1 cellular context compared by ENCODE assay signal in genomic region chr2:175373001-175373727, GRCh38.
TF ChIP-seq lines count a peak whose summit lies in the region.

No MANE protein-coding gene starts in this region.

TF ChIP-seq in HepG2, 621 proteins besides CTCF, POLR2A, EP300 and RAD21 (continued from another document and continues in another):
- TF ChIP-seq, protein P1, sequence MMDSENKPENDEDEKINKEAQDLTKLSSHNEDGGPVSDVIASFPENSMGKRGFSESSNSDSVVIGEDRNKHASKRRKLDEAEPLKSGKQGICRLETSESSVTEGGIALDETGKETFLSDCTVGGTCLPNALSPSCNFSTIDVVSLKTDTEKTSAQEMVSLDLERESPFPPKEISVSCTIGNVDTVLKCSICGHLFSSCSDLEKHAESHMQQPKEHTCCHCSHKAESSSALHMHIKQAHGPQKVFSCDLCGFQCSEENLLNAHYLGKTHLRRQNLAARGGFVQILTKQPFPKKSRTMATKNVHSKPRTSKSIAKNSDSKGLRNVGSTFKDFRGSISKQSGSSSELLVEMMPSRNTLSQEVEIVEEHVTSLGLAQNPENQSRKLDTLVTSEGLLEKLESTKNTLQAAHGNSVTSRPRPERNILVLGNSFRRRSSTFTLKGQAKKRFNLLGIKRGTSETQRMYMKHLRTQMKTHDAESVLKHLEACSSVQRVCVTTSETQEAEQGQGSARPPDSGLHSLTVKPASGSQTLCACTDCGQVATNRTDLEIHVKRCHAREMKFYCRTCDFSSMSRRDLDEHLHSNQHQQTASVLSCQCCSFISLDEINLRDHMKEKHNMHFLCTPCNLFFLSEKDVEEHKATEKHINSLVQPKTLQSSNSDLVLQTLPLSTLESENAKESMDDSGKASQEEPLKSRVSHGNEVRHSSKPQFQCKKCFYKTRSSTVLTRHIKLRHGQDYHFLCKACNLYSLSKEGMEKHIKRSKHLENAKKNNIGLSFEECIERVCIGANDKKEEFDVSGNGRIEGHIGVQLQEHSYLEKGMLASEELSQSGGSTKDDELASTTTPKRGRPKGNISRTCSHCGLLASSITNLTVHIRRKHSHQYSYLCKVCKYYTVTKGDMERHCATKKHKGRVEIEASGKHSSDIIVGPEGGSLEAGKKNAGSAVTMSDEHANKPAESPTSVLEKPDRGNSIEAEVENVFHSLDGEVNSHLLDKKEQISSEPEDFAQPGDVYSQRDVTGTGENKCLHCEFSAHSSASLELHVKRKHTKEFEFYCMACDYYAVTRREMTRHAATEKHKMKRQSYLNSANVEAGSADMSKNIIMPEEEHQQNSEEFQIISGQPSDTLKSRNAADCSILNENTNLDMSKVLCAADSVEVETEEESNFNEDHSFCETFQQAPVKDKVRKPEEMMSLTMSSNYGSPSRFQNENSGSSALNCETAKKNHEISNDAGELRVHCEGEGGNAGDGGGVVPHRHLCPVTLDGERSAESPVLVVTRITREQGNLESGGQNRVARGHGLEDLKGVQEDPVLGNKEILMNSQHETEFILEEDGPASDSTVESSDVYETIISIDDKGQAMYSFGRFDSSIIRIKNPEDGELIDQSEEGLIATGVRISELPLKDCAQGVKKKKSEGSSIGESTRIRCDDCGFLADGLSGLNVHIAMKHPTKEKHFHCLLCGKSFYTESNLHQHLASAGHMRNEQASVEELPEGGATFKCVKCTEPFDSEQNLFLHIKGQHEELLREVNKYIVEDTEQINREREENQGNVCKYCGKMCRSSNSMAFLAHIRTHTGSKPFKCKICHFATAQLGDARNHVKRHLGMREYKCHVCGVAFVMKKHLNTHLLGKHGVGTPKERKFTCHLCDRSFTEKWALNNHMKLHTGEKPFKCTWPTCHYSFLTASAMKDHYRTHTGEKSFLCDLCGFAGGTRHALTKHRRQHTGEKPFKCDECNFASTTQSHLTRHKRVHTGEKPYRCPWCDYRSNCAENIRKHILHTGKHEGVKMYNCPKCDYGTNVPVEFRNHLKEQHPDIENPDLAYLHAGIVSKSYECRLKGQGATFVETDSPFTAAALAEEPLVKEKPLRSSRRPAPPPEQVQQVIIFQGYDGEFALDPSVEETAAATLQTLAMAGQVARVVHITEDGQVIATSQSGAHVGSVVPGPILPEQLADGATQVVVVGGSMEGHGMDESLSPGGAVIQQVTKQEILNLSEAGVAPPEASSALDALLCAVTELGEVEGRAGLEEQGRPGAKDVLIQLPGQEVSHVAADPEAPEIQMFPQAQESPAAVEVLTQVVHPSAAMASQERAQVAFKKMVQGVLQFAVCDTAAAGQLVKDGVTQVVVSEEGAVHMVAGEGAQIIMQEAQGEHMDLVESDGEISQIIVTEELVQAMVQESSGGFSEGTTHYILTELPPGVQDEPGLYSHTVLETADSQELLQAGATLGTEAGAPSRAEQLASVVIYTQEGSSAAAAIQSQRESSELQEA (CRISPR knock-in tag; IDR thresholded peaks at IDR 0.05; ENCODE audit: not compliant biosample characterization), result no peak
- TF ChIP-seq LCORL (IDR thresholded peaks at IDR 0.05) (0 out of 2 replicates have a peak, but pooled peaks have one; percentile 5), LCORL (CRISPR knock-in tag; IDR thresholded peaks at IDR 0.05) (0 out of 2 replicates have a peak, but pooled peaks have one; percentile 25), SP4 (CRISPR knock-in tag; IDR thresholded peaks at IDR 0.05) (no peak), TOE1 (CRISPR knock-in tag; IDR thresholded peaks at IDR 0.05) (no peak), ONECUT2 (CRISPR knock-in tag; IDR thresholded peaks at IDR 0.05) (peak; percentile 65; the same call in 1 of the 2 replicates), RBAK (CRISPR knock-in tag; IDR thresholded peaks at IDR 0.05) (no peak), HNF4A (CRISPR knock-in tag; IDR thresholded peaks at IDR 0.05) (peak; percentile 36; the same call in 1 of the 2 replicates), CREM (IDR thresholded peaks at IDR 0.05) (0 out of 2 replicates have a peak, but pooled peaks have one; percentile 13), CREM (CRISPR knock-in tag; IDR thresholded peaks at IDR 0.05) (no peak), ELF3 (CRISPR knock-in tag; IDR thresholded peaks at IDR 0.05) (peak; percentile 51; the same call in 1 of the 2 replicates), ZFP37 (CRISPR knock-in tag; IDR thresholded peaks at IDR 0.05; ENCODE audit: borderline replicate concordance) (no peak), ZSCAN21 (CRISPR knock-in tag; IDR thresholded peaks at IDR 0.05; ENCODE audit: borderline replicate concordance) (no peak), ZNF44 (CRISPR knock-in tag; IDR thresholded peaks at IDR 0.05) (no peak), HDAC2 (CRISPR knock-in tag; IDR thresholded peaks at IDR 0.05) (no peak), ZNF605 (CRISPR knock-in tag; IDR thresholded peaks at IDR 0.05) (no peak), TFE3 (CRISPR knock-in tag; IDR thresholded peaks at IDR 0.05) (no peak), NAIF1 (CRISPR knock-in tag; IDR thresholded peaks at IDR 0.05; ENCODE audit: borderline replicate concordance) (0 out of 2 replicates have a peak, but pooled peaks have one; percentile 29), AHR (CRISPR knock-in tag; IDR thresholded peaks at IDR 0.05) (no peak), ZNF879 (CRISPR knock-in tag; IDR thresholded peaks at IDR 0.05) (no peak), FOXP1 (IDR thresholded peaks at IDR 0.05) (no peak), FOXP1 (CRISPR knock-in tag; IDR thresholded peaks at IDR 0.05) (peak; percentile 59), CEBPB (IDR thresholded peaks at IDR 0.05; ENCODE audit: borderline replicate concordance, low read depth, low read length) (peak; percentile 23; the same call in 1 of the 2 replicates), SOX6 (IDR thresholded peaks at IDR 0.05) (no peak), SOX6 (CRISPR knock-in tag; IDR thresholded peaks at IDR 0.05) (peak; percentile 92), ATAD3A (CRISPR knock-in tag; IDR thresholded peaks at IDR 0.05) (no peak), TEAD3 (CRISPR knock-in tag; optimal IDR thresholded peaks at IDR 0.05; ENCODE audit: borderline replicate concordance) (peak; percentile 61), ZGPAT (CRISPR knock-in tag; IDR thresholded peaks at IDR 0.05) (0 out of 2 replicates have a peak, but pooled peaks have one; percentile 33), ARID5B (CRISPR knock-in tag; IDR thresholded peaks at IDR 0.05) (peak; percentile 77), ZMYM4 (CRISPR knock-in tag; IDR thresholded peaks at IDR 0.05) (peak; percentile 60)
- TF ChIP-seq, protein P2, sequence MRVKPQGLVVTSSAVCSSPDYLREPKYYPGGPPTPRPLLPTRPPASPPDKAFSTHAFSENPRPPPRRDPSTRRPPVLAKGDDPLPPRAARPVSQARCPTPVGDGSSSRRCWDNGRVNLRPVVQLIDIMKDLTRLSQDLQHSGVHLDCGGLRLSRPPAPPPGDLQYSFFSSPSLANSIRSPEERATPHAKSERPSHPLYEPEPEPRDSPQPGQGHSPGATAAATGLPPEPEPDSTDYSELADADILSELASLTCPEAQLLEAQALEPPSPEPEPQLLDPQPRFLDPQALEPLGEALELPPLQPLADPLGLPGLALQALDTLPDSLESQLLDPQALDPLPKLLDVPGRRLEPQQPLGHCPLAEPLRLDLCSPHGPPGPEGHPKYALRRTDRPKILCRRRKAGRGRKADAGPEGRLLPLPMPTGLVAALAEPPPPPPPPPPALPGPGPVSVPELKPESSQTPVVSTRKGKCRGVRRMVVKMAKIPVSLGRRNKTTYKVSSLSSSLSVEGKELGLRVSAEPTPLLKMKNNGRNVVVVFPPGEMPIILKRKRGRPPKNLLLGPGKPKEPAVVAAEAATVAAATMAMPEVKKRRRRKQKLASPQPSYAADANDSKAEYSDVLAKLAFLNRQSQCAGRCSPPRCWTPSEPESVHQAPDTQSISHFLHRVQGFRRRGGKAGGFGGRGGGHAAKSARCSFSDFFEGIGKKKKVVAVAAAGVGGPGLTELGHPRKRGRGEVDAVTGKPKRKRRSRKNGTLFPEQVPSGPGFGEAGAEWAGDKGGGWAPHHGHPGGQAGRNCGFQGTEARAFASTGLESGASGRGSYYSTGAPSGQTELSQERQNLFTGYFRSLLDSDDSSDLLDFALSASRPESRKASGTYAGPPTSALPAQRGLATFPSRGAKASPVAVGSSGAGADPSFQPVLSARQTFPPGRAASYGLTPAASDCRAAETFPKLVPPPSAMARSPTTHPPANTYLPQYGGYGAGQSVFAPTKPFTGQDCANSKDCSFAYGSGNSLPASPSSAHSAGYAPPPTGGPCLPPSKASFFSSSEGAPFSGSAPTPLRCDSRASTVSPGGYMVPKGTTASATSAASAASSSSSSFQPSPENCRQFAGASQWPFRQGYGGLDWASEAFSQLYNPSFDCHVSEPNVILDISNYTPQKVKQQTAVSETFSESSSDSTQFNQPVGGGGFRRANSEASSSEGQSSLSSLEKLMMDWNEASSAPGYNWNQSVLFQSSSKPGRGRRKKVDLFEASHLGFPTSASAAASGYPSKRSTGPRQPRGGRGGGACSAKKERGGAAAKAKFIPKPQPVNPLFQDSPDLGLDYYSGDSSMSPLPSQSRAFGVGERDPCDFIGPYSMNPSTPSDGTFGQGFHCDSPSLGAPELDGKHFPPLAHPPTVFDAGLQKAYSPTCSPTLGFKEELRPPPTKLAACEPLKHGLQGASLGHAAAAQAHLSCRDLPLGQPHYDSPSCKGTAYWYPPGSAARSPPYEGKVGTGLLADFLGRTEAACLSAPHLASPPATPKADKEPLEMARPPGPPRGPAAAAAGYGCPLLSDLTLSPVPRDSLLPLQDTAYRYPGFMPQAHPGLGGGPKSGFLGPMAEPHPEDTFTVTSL (CRISPR knock-in tag; IDR thresholded peaks at IDR 0.05; ENCODE audit: borderline replicate concordance), result peak; percentile 71; the same call in 1 of the 2 replicates
- TF ChIP-seq, protein P3, sequence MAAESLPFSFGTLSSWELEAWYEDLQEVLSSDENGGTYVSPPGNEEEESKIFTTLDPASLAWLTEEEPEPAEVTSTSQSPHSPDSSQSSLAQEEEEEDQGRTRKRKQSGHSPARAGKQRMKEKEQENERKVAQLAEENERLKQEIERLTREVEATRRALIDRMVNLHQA (CRISPR knock-in tag; IDR thresholded peaks at IDR 0.05), result no peak
- TF ChIP-seq, protein P4, sequence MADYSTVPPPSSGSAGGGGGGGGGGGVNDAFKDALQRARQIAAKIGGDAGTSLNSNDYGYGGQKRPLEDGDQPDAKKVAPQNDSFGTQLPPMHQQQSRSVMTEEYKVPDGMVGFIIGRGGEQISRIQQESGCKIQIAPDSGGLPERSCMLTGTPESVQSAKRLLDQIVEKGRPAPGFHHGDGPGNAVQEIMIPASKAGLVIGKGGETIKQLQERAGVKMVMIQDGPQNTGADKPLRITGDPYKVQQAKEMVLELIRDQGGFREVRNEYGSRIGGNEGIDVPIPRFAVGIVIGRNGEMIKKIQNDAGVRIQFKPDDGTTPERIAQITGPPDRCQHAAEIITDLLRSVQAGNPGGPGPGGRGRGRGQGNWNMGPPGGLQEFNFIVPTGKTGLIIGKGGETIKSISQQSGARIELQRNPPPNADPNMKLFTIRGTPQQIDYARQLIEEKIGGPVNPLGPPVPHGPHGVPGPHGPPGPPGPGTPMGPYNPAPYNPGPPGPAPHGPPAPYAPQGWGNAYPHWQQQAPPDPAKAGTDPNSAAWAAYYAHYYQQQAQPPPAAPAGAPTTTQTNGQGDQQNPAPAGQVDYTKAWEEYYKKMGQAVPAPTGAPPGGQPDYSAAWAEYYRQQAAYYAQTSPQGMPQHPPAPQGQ (CRISPR knock-in tag; IDR thresholded peaks at IDR 0.05; ENCODE audit: borderline replicate concordance), result no peak
